15 cellular contexts compared by ENCODE assay signal in genomic region chr5:38465045-38465444, GRCh38.
DNase-seq lines count a peak whose midpoint lies in the region; ATAC-seq and TF ChIP-seq lines count a peak whose summit lies in the region.
"Had no signal": no experiment of that assay in that cellular context is flagged by ENCODE, and none has a peak within 500 bp of the region (broad histone marks: within the 10 kb centered on the region; RNA-seq: fewer than 3 reads in every experiment).

No MANE protein-coding gene starts in this region.

- H3K36me3 ChIP-seq in sigmoid colon, result no peaks in the 10 kb centered on the region
- H3K36me3 ChIP-seq: Peyer's patch had no signal

- no peak for ATAC-seq in HG02840 (IDR thresholded peaks at IDR 0.05; ENCODE audit: low FRiP score, unreplicated experiment)
- ATAC-seq: naive thymus-derived CD8-positive, alpha-beta T cell had no signal

- no peaks in the 10 kb centered on the region for H3K36me3 Mint-ChIP-seq in immature natural killer cell

- no peaks in the 10 kb centered on the region for H3K27me3 ChIP-seq in sigmoid colon
- H3K27me3 ChIP-seq: Peyer's patch had no signal

- H3K9me3 ChIP-seq in sigmoid colon, result no peaks in the 10 kb centered on the region
- H3K9me3 ChIP-seq: Peyer's patch had no signal

- peaks cover 11 to 36% (median 14%) of the 10 kb centered on the region in 3 donors for H3K27me3 Mint-ChIP-seq in immature natural killer cell (ENCODE audit: low read depth in 3 of 3)

- no peak for TF ChIP-seq EP300 in sigmoid colon (IDR thresholded peaks at IDR 0.05)

- peak overlapping the region; percentile 63 to 81 (median 73) for H3K27ac ChIP-seq in sigmoid colon
- H3K27ac ChIP-seq: KMS-11 had no signal

- WGBS in sigmoid colon, 2 donors, result 61 to 70% methylated on average over 2 of the region's 2 CpGs

- TF ChIP-seq POLR2A in sigmoid colon (IDR thresholded peaks at IDR 0.05), result no peak

- no peak overlapping the region for H3K4me3 Mint-ChIP-seq in immature natural killer cell
- H3K4me3 Mint-ChIP-seq: CD4-positive, alpha-beta T cell; naive thymus-derived CD8-positive, alpha-beta T cell had no signal

- TF ChIP-seq CTCF in choroid plexus epithelial cell (conservative IDR thresholded peaks at IDR 0.05; ENCODE audit: low read depth, low read length), result no peak
- no peak for TF ChIP-seq CTCF in sigmoid colon (IDR thresholded peaks at IDR 0.05)

- peak; percentile 79 for DNase-seq in HCEC 1CT
- peak; percentile 6 for DNase-seq in NCI-H1436 treated with DMSO at 0.1 percent for 48 hours (lab: John Stamatoyannopoulos, UW)
- DNase-seq in choroid plexus epithelial cell (ENCODE audit: low read depth), result peak; percentile 82
- DNase-seq in sigmoid colon, result no peak
- no peak for DNase-seq in immature natural killer cell
- no peak for DNase-seq in kidney glomerular epithelial cell (lab: John Stamatoyannopoulos, UW)
- no peak for DNase-seq in ecto neural progenitor cell (ENCODE audit: low spot score)
- DNase-seq: activated CD4-positive, alpha-beta T cell treated with anti-CD3 and anti-CD28 coated beads for 4 hours; anterior cingulate cortex; CD4-positive, alpha-beta T cell; naive thymus-derived CD8-positive, alpha-beta T cell; Peyer's patch; T-helper 2 cell had no signal

- H3K27ac Mint-ChIP-seq in immature natural killer cell, result no peak overlapping the region
- H3K27ac Mint-ChIP-seq: CD4-positive, alpha-beta T cell; naive thymus-derived CD8-positive, alpha-beta T cell had no signal

- H3K4me3 ChIP-seq in choroid plexus epithelial cell (ENCODE audit: low read depth, low read length) (no peak overlapping the region), sigmoid colon (no peak overlapping the region)
- H3K4me3 ChIP-seq: Peyer's patch had no signal

- peaks cover 0 to 7% of the 10 kb centered on the region in 2 donors for H3K4me1 Mint-ChIP-seq in immature natural killer cell

- peaks cover 0 to 70% (median 65%) of the 10 kb centered on the region in 4 donors for H3K4me1 ChIP-seq in sigmoid colon

- peaks cover 0 to 1% (median 0%) of the 10 kb centered on the region in 6 donors for H3K9me3 Mint-ChIP-seq in immature natural killer cell
- H3K9me3 Mint-ChIP-seq: CD4-positive, alpha-beta T cell had no signal

- intact Hi-C loops in sigmoid colon (cut with DNase I), result loop anchor here (5.0 kb wide), 1 partner anchor 92 kb away; the partner anchor contains the start of gene LIFR

Comparison
In these comparisons a context has a peak if more than half of its experiments do, and no peak if none do; other contexts are left out.
1. DNase-seq: peak in HCEC 1CT (single experiment), NCI-H1436 treated with DMSO at 0.1 percent for 48 hours (single experiment) and choroid plexus epithelial cell (single experiment); none in sigmoid colon (single experiment), immature natural killer cell (0 of 3), kidney glomerular epithelial cell (single experiment) and ecto neural progenitor cell (single experiment).